ENCODE assay signal across 8 cellular contexts in genomic region chr1:171740987-171741871, GRCh38. TPM values are rescaled to one million over a fixed set of nuclear protein-coding genes. Genes with fewer than 3 reads are reported as not detected.
DNase-seq lines count a peak whose midpoint lies in the region; ATAC-seq and TF ChIP-seq lines count a peak whose summit lies in the region.

No MANE protein-coding gene starts in this region.

- peak; percentile 37 for TF ChIP-seq RAD21 in SK-N-SH (IDR thresholded peaks at IDR 0.05; ENCODE audit: low read length)

- H3K79me2 ChIP-seq in SK-N-SH (ENCODE audit: insufficient read depth): peaks cover 26% of the 10 kb centered on the region

- H3K36me3 ChIP-seq in SK-N-SH (replicated peaks in 1 of 2; ENCODE audit: control insufficient read depth in 1 of 2, insufficient read depth in 2 of 2, low read length in 1 of 2): peaks cover 14 to 20% of the 10 kb centered on the region in 2 experiments

- H3K4me3 ChIP-seq in SK-N-SH (ENCODE audit: low read depth in 2 of 2, low read length in 1 of 2) (peak overlapping the region; percentile 59 to 96), right cardiac atrium (ENCODE audit: low read length) (peak overlapping the region; percentile 90)

- peaks cover 10% of the 10 kb centered on the region for H3F3A ChIP-seq in SK-N-SH (replicated peaks; ENCODE audit: insufficient read depth)

- peak; percentile 10 to 41 (median 24) for DNase-seq in CD4-positive, alpha-beta T cell
- peak; percentile 78 for DNase-seq in KBM-7
- DNase-seq in SK-N-SH: peak; percentile 55
- peak; percentile 23 for DNase-seq in amniotic epithelial cell (ENCODE audit: low read depth)
- peak; percentile 25 to 75 (median 56) for DNase-seq in right cardiac atrium
- DNase-seq in putamen (ENCODE audit: low spot score): peak; percentile 53

- peak overlapping the region; percentile 86 for H3K4me2 ChIP-seq in SK-N-SH

- peak overlapping the region; percentile 99 for H3K4me3 Mint-ChIP-seq in CD4-positive, alpha-beta T cell

- peak; percentile 30 for TF ChIP-seq CTCF in CD4-positive, alpha-beta T cell (IDR thresholded peaks at IDR 0.05)
- no peak for TF ChIP-seq CTCF in SK-N-SH (IDR thresholded peaks at IDR 0.05)

- H3K9ac ChIP-seq in SK-N-SH: peak overlapping the region; percentile 83

- H4K20me1 ChIP-seq in SK-N-SH (ENCODE audit: insufficient read depth): no peaks in the 10 kb centered on the region

- H3K27ac Mint-ChIP-seq in CD4-positive, alpha-beta T cell: peak overlapping the region; percentile 100

- no peaks in the 10 kb centered on the region for H3K9me3 ChIP-seq in CD4-positive, alpha-beta T cell (ENCODE audit: control insufficient read depth, low read length)
- H3K9me3 ChIP-seq in SK-N-SH (no peaks in the 10 kb centered on the region), right cardiac atrium (ENCODE audit: control insufficient read depth, low read length) (no peaks in the 10 kb centered on the region)

- peaks cover 66% of the 10 kb centered on the region for H3K4me1 Mint-ChIP-seq in CD4-positive, alpha-beta T cell (ENCODE audit: low read depth)

- H3K27me3 Mint-ChIP-seq in CD4-positive, alpha-beta T cell: no peaks in the 10 kb centered on the region

- H3K27ac ChIP-seq in CD4-positive, alpha-beta T cell (ENCODE audit: low read depth, low read length): peak overlapping the region; percentile 95
- H3K27ac ChIP-seq in SK-N-SH (ENCODE audit: low read depth in 2 of 2, low read length in 1 of 2) (peak overlapping the region; percentile 95 to 100), right cardiac atrium (ENCODE audit: low read length) (peak overlapping the region; percentile 92)

- peaks cover 37% of the 10 kb centered on the region for H3K36me3 Mint-ChIP-seq in CD4-positive, alpha-beta T cell (ENCODE audit: low read depth)

- TF ChIP-seq EP300 in SK-N-SH (IDR thresholded peaks at IDR 0.05; ENCODE audit: borderline replicate concordance in 1 of 2, low read depth in 1 of 2, low read length in 1 of 2): no peak

- H2AFZ ChIP-seq in SK-N-SH (ENCODE audit: low read depth): peak overlapping the region; percentile 95

- POLR2A ChIA-PET in CD4-positive, alpha-beta T cell (lab: Charles Lee): interaction anchor here (0.7 to 4.3 kb wide), 15 partner anchors 8 to 1973 kb away, joined by 3 to 122 read pairs (median 5); partner anchors contain the start of genes DNM3, KLHL20, METTL13 and PRRC2C
- POLR2A ChIA-PET in SK-N-SH (lab: Yijun Ruan, JAX): interaction anchor here (1.1 to 1.6 kb wide), 2 partner anchors 40 to 100 kb away, joined by 3 to 12 read pairs; partner anchors contain the start of genes DNM3 and METTL13

- ATAC-seq in CD4-positive, alpha-beta T cell (ENCODE audit: poor library complexity): peak; percentile 12
- ATAC-seq in GM21381 (IDR thresholded peaks at IDR 0.05; ENCODE audit: unreplicated experiment): peak; percentile 26
- peak; percentile 43 to 52 for ATAC-seq in right cardiac atrium
- no peak for ATAC-seq in HG03565 (IDR thresholded peaks at IDR 0.05; ENCODE audit: unreplicated experiment)

- CTCF ChIA-PET in CD4-positive, alpha-beta T cell (lab: Charles Lee): interaction anchor here (0.6 to 2.1 kb wide), 6 partner anchors 11 to 256 kb away, joined by 3 to 8 read pairs (median 4); partner anchors contain the start of gene METTL13
- CTCF ChIA-PET in SK-N-SH (lab: Yijun Ruan, JAX): interaction anchor here (0.6 to 5.1 kb wide), 7 partner anchors 11 to 256 kb away, joined by 3 to 20 read pairs (median 7); partner anchors contain the start of genes METTL13 and PRRC2C

- no peaks in the 10 kb centered on the region for H3K9me3 Mint-ChIP-seq in CD4-positive, alpha-beta T cell

- 4% methylated on average over 28 of the region's 28 CpGs for WGBS in SK-N-SH (ENCODE audit: low lambda C conversion rate)
- under 1% methylated on average over 28 of the region's 28 CpGs for WGBS in right cardiac atrium

- peaks cover 19 to 22% of the 10 kb centered on the region in 2 experiments for H3K4me1 ChIP-seq in SK-N-SH (ENCODE audit: control insufficient read depth in 1 of 2, insufficient read depth in 2 of 2, low read depth in 1 of 2, low read length in 1 of 2)
- no peaks in the 10 kb centered on the region for H3K4me1 ChIP-seq in right cardiac atrium (ENCODE audit: control insufficient read depth, insufficient read depth, low read length)

- in situ Hi-C loops in KBM-7 (cut with MboI; ENCODE audit: low pct_unique_long_range_greater_than_20kb, low sequenced_read_pairs): no loop called here

- intact Hi-C loops in CD4-positive, alpha-beta T cell (cut with DNase I, micrococcal nuclease): loop anchor here (5.0 to 10.0 kb wide), 5 partner anchors 104 to 1666 kb away; partner anchors contain the start of genes PRRC2C (in 2 of the 2), DNM3 (in 1 of the 2), GORAB (in 1 of the 2) and KIFAP3 (in 1 of the 2)
- intact Hi-C loops in right cardiac atrium (cut with DNase I): loop anchor here in 1 of 4 donors (5.0 kb wide), 1 partner anchor 41 kb away; the partner anchor contains the start of gene METTL13

- H3K27me3 ChIP-seq in CD4-positive, alpha-beta T cell (ENCODE audit: control insufficient read depth, insufficient read depth, low read length): no peaks in the 10 kb centered on the region
- H3K27me3 ChIP-seq in SK-N-SH (ENCODE audit: insufficient read depth) (no peaks in the 10 kb centered on the region), right cardiac atrium (ENCODE audit: control insufficient read depth, insufficient read depth) (no peaks in the 10 kb centered on the region)

- no peaks in the 10 kb centered on the region for H3K9me2 ChIP-seq in SK-N-SH

TF ChIP-seq in SK-N-SH, 30 proteins besides CTCF, POLR2A, EP300 and RAD21:
- TF ChIP-seq PBX3 (IDR thresholded peaks at IDR 0.05) (0 out of 2 replicates have a peak, but pooled peaks have one; percentile 5), MXI1 (IDR thresholded peaks at IDR 0.05; ENCODE audit: low read depth, low read length) (peak; percentile 35), SIN3A (IDR thresholded peaks at IDR 0.05; ENCODE audit: borderline replicate concordance, low read depth, low read length) (peak; percentile 45; the same call in 1 of the 2 replicates), YY1 (IDR thresholded peaks at IDR 0.05; ENCODE audit: low read depth) (no peak), NRF1 (IDR thresholded peaks at IDR 0.05; ENCODE audit: low read depth, low read length) (no peak), MAX (IDR thresholded peaks at IDR 0.05; ENCODE audit: low read depth) (0 out of 2 replicates have a peak, but pooled peaks have one; percentile 7), POLR2AphosphoS5 (IDR thresholded peaks at IDR 0.05; ENCODE audit: low read depth, low read length) (no peak), TAF1 (IDR thresholded peaks at IDR 0.05; ENCODE audit: borderline replicate concordance, low read depth, low read length) (no peak)

RNA-seq across cellular contexts. Expression of gene VAMP4, which starts 0.6 kb away (rescaled TPM):
- total RNA-seq in CD4-positive, alpha-beta T cell: 10 to 100 TPM in 1 of 2 experiments, 1 to 10 TPM in 1; 8.1 to 12.1 TPM
- polyA plus RNA-seq in SK-N-SH (2012; rRNA removed) (2.5 and 3.3 TPM in 2 replicates), right cardiac atrium (5.9 TPM)
- polyA plus RNA-seq in SK-N-SH (2012; cell fraction: cytosol; rRNA removed): 4.4 and 4.8 TPM in 2 replicates
- polyA plus RNA-seq in SK-N-SH (2012; cell fraction: nucleus; rRNA removed): 2.6 and 5.1 TPM in 2 replicates
- 10 to 100 TPM in 1 of 4 donors, 1 to 10 TPM in 3; 9.3 to 11.1 (median 9.7) TPM for total RNA-seq in right cardiac atrium

RNA-seq across cellular contexts. Expression of gene METTL13, which starts 40.2 kb away (rescaled TPM):
- 1 to 10 TPM; 6.5 to 7.9 TPM for total RNA-seq in CD4-positive, alpha-beta T cell
- polyA plus RNA-seq in SK-N-SH (2012; rRNA removed) (32.7 and 41.2 TPM in 2 replicates), right cardiac atrium (9.6 TPM)
- 30.4 and 36.8 TPM in 2 replicates for polyA plus RNA-seq in SK-N-SH (2012; cell fraction: cytosol; rRNA removed)
- polyA plus RNA-seq in SK-N-SH (2012; cell fraction: nucleus; rRNA removed): 24.8 and 31.7 TPM in 2 replicates
- 10 to 100 TPM; 11.4 to 19.9 (median 14.2) TPM for total RNA-seq in right cardiac atrium

Comparison
In these comparisons a context has a peak if more than half of its experiments do, and no peak if none do; other contexts are left out.
1. DNase-seq: peak in every context shown above with its lines; median percentile 78 in KBM-7; 56 in right cardiac atrium; 55 in SK-N-SH; 53 in putamen; 24 in CD4-positive, alpha-beta T cell; 23 in amniotic epithelial cell.